ENCODE assay signal across 16 cellular contexts in the genomic region with DNA sequence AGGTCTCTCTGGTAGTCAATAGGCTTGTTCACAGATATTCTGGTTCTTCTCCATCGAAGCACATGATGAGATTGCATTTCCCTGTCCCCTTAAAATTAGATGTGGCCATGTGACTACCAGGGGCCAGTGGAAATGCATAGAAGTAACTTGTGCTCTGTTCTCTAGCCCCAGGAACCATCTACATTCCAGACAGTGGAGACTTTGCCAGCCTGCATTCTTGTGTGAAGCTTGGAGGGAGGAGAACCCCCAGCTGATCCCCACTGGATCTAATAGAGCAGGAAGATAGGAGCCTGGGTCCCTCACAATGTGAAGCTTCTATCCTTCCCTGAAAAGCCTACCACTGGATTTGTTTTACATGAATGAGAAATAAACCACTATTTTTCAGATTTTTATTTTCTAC.
DNase-seq lines count a peak whose midpoint lies in the region; ATAC-seq, FAIRE-seq and TF ChIP-seq lines count a peak whose summit lies in the region.
"Had no signal": no experiment of that assay in that cellular context is flagged by ENCODE, and none has a peak within 500 bp of the region (broad histone marks: within the 10 kb centered on the region; RNA-seq: fewer than 3 reads in every experiment).

No MANE protein-coding gene starts in this region.

- DNase-seq in IMR-90 = no peak
- no peak for DNase-seq in astrocyte (ENCODE audit: low read depth)
- DNase-seq in foreskin melanocyte = peak; percentile 28
- DNase-seq in activated naive CD4-positive, alpha-beta T cell treated with anti-CD3 and anti-CD28 coated beads for 36 hours = no peak
- DNase-seq in dorsolateral prefrontal cortex = no peak
- DNase-seq: DND-41, GF-D8, NCI-H1092 treated with DMSO at 0.1 percent for 48 hours, NCI-H1694, NCI-H510A treated with DMSO at 0.1 percent for 48 hours, NCI-H82, PC-3, RPMI8226 had no signal

- peaks cover 3% of the 10 kb centered on the region for H3K9me3 Mint-ChIP-seq in astrocyte (ENCODE audit: unreplicated experiment)
- no peaks in the 10 kb centered on the region for H3K9me3 Mint-ChIP-seq in stimulated activated memory B cell treated with anti-CD40 and anti-IgM and Interleukin-4, amounts not matched to agents 10 μg/mL and 1 μg/mL and 100 μg/mL, for 72 hours
- H3K9me3 Mint-ChIP-seq in activated naive CD4-positive, alpha-beta T cell treated with anti-CD3 and anti-CD28 coated beads for 36 hours = no peaks in the 10 kb centered on the region

- H3K4me1 Mint-ChIP-seq in astrocyte (ENCODE audit: low read depth, unreplicated experiment) = peaks cover 6% of the 10 kb centered on the region
- H3K4me1 Mint-ChIP-seq in stimulated activated memory B cell treated with anti-CD40 and anti-IgM and Interleukin-4, amounts not matched to agents 10 μg/mL and 1 μg/mL and 100 μg/mL, for 72 hours = no peaks in the 10 kb centered on the region
- H3K4me1 Mint-ChIP-seq in activated naive CD4-positive, alpha-beta T cell treated with anti-CD3 and anti-CD28 coated beads for 36 hours (ENCODE audit: low read depth) = no peaks in the 10 kb centered on the region

- H3K27me3 Mint-ChIP-seq in astrocyte (ENCODE audit: low read depth, unreplicated experiment) = no peaks in the 10 kb centered on the region
- no peaks in the 10 kb centered on the region for H3K27me3 Mint-ChIP-seq in stimulated activated memory B cell treated with anti-CD40 and anti-IgM and Interleukin-4, amounts not matched to agents 10 μg/mL and 1 μg/mL and 100 μg/mL, for 72 hours
- no peaks in the 10 kb centered on the region for H3K27me3 Mint-ChIP-seq in activated naive CD4-positive, alpha-beta T cell treated with anti-CD3 and anti-CD28 coated beads for 36 hours (ENCODE audit: low read depth)

- H3K27ac ChIP-seq in IMR-90 (ENCODE audit: insufficient read depth, low read length) = no peak overlapping the region
- H3K27ac ChIP-seq in astrocyte (ENCODE audit: low read depth, low read length) = no peak overlapping the region
- H3K27ac ChIP-seq in dorsolateral prefrontal cortex = no peak overlapping the region

- no peak overlapping the region for H2BK5ac ChIP-seq in IMR-90 (ENCODE audit: low read depth, low read length, poor library complexity, severe bottlenecking)

- H4K20me1 ChIP-seq in IMR-90 (ENCODE audit: insufficient read depth, low read length) (no peaks in the 10 kb centered on the region), astrocyte (ENCODE audit: insufficient read depth, low read length) (no peaks in the 10 kb centered on the region)

- H3K79me1 ChIP-seq in IMR-90 (ENCODE audit: low read depth in 1 of 2, low read length in 2 of 2) = no peaks in the 10 kb centered on the region; a peak in 1 of 4 replicates

- H3K4me2 ChIP-seq in IMR-90 (ENCODE audit: low read depth, low read length) = no peak overlapping the region
- no peak overlapping the region for H3K4me2 ChIP-seq in astrocyte (ENCODE audit: low read length)

- H3K9ac ChIP-seq in IMR-90 (ENCODE audit: low read depth, low read length) = no peak overlapping the region
- H3K9ac ChIP-seq in astrocyte (ENCODE audit: low read length) = no peak overlapping the region

- H3K4me3 ChIP-seq in IMR-90 (ENCODE audit: insufficient read depth, low read depth, low read length) (no peak overlapping the region), astrocyte (ENCODE audit: insufficient read depth, low read depth, low read length) (no peak overlapping the region), dorsolateral prefrontal cortex (no peak overlapping the region)

- TF ChIP-seq POLR2A in IMR-90 (IDR thresholded peaks at IDR 0.05; ENCODE audit: low read depth, low read length) = no peak

- H3K56ac ChIP-seq in IMR-90 (ENCODE audit: extremely low read depth, insufficient read depth, low read length) = no peak overlapping the region

- H2AK9ac ChIP-seq in IMR-90 (replicated peaks; ENCODE audit: low read depth, low read length, poor library complexity) = no peak overlapping the region

- no peaks in the 10 kb centered on the region for H3K79me2 ChIP-seq in astrocyte (ENCODE audit: insufficient read depth, low read length)

- FAIRE-seq in astrocyte (lab: Jason Lieb, UNC) = no peak

- TF ChIP-seq CTCF in IMR-90 (conservative IDR thresholded peaks at IDR 0.05; ENCODE audit: low read depth, low read length) = no peak
- TF ChIP-seq CTCF in astrocyte (IDR thresholded peaks at IDR 0.05; ENCODE audit: insufficient read depth, low read depth, low read length) = no peak
- no peak for TF ChIP-seq CTCF in dorsolateral prefrontal cortex (IDR thresholded peaks at IDR 0.05 in 54 of 56, conservative IDR thresholded peaks at IDR 0.05 in 2 of 56; ENCODE audit: low read depth in 1 of 56, partially characterized antibody in 56 of 56)

- H2BK20ac ChIP-seq in IMR-90 (ENCODE audit: low read depth, low read length) = no peak overlapping the region

- no peak overlapping the region for H4K5ac ChIP-seq in IMR-90 (ENCODE audit: low read depth, low read length)

- no peak overlapping the region for H3K18ac ChIP-seq in IMR-90 (ENCODE audit: low read depth, low read length)

- H4K91ac ChIP-seq in IMR-90 (ENCODE audit: insufficient read depth, low read depth, low read length) = no peak overlapping the region

- H3K4me1 ChIP-seq in IMR-90 (ENCODE audit: control insufficient read depth, insufficient read depth, low read length) (peaks cover 5% of the 10 kb centered on the region; the same call in 1 of the 2 replicates), astrocyte (ENCODE audit: insufficient read depth, low read length) (no peaks in the 10 kb centered on the region)

- no peak overlapping the region for H2AK5ac ChIP-seq in IMR-90 (ENCODE audit: low read depth, low read length)

- no CpG with 5 or more reads among the region's 1 CpG for WGBS in IMR-90 (ENCODE audit: extremely low coverage in 2 of 2, insufficient read length in 1 of 2), 2 experiments

- H3K9me1 ChIP-seq in IMR-90 (ENCODE audit: insufficient read depth, low read length) = no peaks in the 10 kb centered on the region

- no peak overlapping the region for H3K4ac ChIP-seq in IMR-90 (ENCODE audit: low read depth, low read length)

- H3K4me3 Mint-ChIP-seq in astrocyte (ENCODE audit: unreplicated experiment) = no peak overlapping the region
- no peak overlapping the region for H3K4me3 Mint-ChIP-seq in stimulated activated memory B cell treated with anti-CD40 and anti-IgM and Interleukin-4, amounts not matched to agents 10 μg/mL and 1 μg/mL and 100 μg/mL, for 72 hours
- H3K4me3 Mint-ChIP-seq in activated naive CD4-positive, alpha-beta T cell treated with anti-CD3 and anti-CD28 coated beads for 36 hours = no peak overlapping the region

- H3K27ac Mint-ChIP-seq in astrocyte (ENCODE audit: unreplicated experiment) = peak overlapping the region; percentile 5
- no peak overlapping the region for H3K27ac Mint-ChIP-seq in stimulated activated memory B cell treated with anti-CD40 and anti-IgM and Interleukin-4, amounts not matched to agents 10 μg/mL and 1 μg/mL and 100 μg/mL, for 72 hours
- no peak overlapping the region for H3K27ac Mint-ChIP-seq in activated naive CD4-positive, alpha-beta T cell treated with anti-CD3 and anti-CD28 coated beads for 36 hours

- peak; percentile 63 for ATAC-seq in IMR-90 (ENCODE audit: low read depth)
- ATAC-seq in stimulated activated memory B cell treated with anti-CD40 and anti-IgM and Interleukin-4, amounts not matched to agents 10 μg/mL and 1 μg/mL and 100 μg/mL, for 72 hours = peak; percentile 35
- no peak for ATAC-seq in HG03196 (IDR thresholded peaks at IDR 0.05; ENCODE audit: unreplicated experiment)
- ATAC-seq: HCT116, PC-3 had no signal

- no TSS peak for BruUV-seq in IMR-90 (replicated peaks; lab: Mats Ljungman, UMichigan)

- no peak overlapping the region for H3K14ac ChIP-seq in IMR-90 (replicated peaks; ENCODE audit: low read depth, low read length)

- H3K36me3 Mint-ChIP-seq in astrocyte (ENCODE audit: low read depth, unreplicated experiment) = no peaks in the 10 kb centered on the region
- no peaks in the 10 kb centered on the region for H3K36me3 Mint-ChIP-seq in stimulated activated memory B cell treated with anti-CD40 and anti-IgM and Interleukin-4, amounts not matched to agents 10 μg/mL and 1 μg/mL and 100 μg/mL, for 72 hours
- H3K36me3 Mint-ChIP-seq in activated naive CD4-positive, alpha-beta T cell treated with anti-CD3 and anti-CD28 coated beads for 36 hours (ENCODE audit: low read depth) = no peaks in the 10 kb centered on the region

- CTCF ChIA-PET in IMR-90 (lab: Yijun Ruan, JAX) = no interaction called here
- CTCF ChIA-PET in activated naive CD4-positive, alpha-beta T cell treated with anti-CD3 and anti-CD28 coated beads for 36 hours (lab: Charles Lee) = no interaction called here

- no peak overlapping the region for H2BK15ac ChIP-seq in IMR-90 (ENCODE audit: low read depth, low read length)

- POLR2A ChIA-PET in IMR-90 (lab: Charles Lee; ENCODE audit: unreplicated experiment) = no interaction called here

- H3K23ac ChIP-seq in IMR-90 (ENCODE audit: low read depth, low read length) = 0 out of 2 replicates have a peak overlapping the region, but pooled peaks have one; percentile 31

- in situ Hi-C loops in IMR-90 (cut with MboI; ENCODE audit: low sequenced_read_pairs) = no loop called here

- intact Hi-C loops in IMR-90 (cut with micrococcal nuclease) (no loop called here), dorsolateral prefrontal cortex (cut with DNase I) (loop anchor here in 1 of 2 donors (5.0 kb wide), 1 partner anchor 88 kb away; no protein-coding TSS in a partner anchor)
- intact Hi-C loops in activated naive CD4-positive, alpha-beta T cell treated with anti-CD3 and anti-CD28 coated beads for 36 hours (cut with micrococcal nuclease) = no loop called here

- dilution Hi-C loops in IMR-90 (cut with HindIII; ENCODE audit: low sequenced_read_pairs, unreplicated experiment) = no loop called here

- no peaks in the 10 kb centered on the region for H3K27me3 ChIP-seq in IMR-90 (ENCODE audit: control insufficient read depth, insufficient read depth, low read length)
- no peaks in the 10 kb centered on the region for H3K27me3 ChIP-seq in astrocyte (ENCODE audit: insufficient read depth, low read length)
- H3K27me3 ChIP-seq in dorsolateral prefrontal cortex = no peaks in the 10 kb centered on the region

- H3K9me3 ChIP-seq in IMR-90 (ENCODE audit: control insufficient read depth, insufficient read depth, low read length) = no peaks in the 10 kb centered on the region
- no peaks in the 10 kb centered on the region for H3K9me3 ChIP-seq in astrocyte (ENCODE audit: insufficient read depth, low read depth, low read length)

- no peak overlapping the region for H4K8ac ChIP-seq in IMR-90 (ENCODE audit: low read depth in 2 of 2, low read length in 2 of 2)

- H3K36me3 ChIP-seq in IMR-90 (ENCODE audit: control insufficient read depth, insufficient read depth, low read length) = no peaks in the 10 kb centered on the region
- H3K36me3 ChIP-seq in astrocyte (ENCODE audit: insufficient read depth, low read length) = no peaks in the 10 kb centered on the region

- TF ChIP-seq RAD21 in IMR-90 (IDR thresholded peaks at IDR 0.05; ENCODE audit: low read length) = no peak

- H2AFZ ChIP-seq in IMR-90 (replicated peaks; ENCODE audit: low read length, poor library complexity) = peak overlapping the region; percentile 28
- no peak overlapping the region for H2AFZ ChIP-seq in astrocyte (ENCODE audit: low read depth, low read length)

- no peak overlapping the region for H2BK120ac ChIP-seq in IMR-90 (ENCODE audit: low read depth, low read length)
